8 cellular contexts compared by ENCODE assay signal in the genomic region with DNA sequence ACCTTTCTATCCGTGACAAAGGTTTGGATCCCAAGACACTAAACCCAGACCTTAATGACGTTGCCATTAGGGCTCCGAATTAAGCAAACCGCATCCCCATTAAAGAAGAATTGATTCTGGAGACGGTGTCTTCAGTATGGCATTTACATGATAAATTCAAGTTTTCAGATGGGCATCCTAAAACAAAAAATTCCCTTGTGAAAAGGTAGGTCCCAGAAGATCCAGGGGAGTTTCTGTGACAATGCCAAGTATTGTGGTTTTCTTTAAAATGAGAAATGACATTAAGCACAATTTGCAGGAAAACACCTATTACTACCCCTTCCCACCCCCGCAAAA. TPM values are rescaled to one million over a fixed set of nuclear protein-coding genes. Genes with fewer than 3 reads are reported as not detected.
A peak's percentile ranks its signal among the peaks of the same experiment; 100 is the strongest.
DNase-seq lines count a peak whose midpoint lies in the region; ATAC-seq and TF ChIP-seq lines count a peak whose summit lies in the region.

No MANE protein-coding gene starts in this region.

- H3K9me3 Mint-ChIP-seq in activated CD4-positive, alpha-beta T cell treated with anti-CD3 and anti-CD28 coated beads, Interleukin-2, amount 10 ng/mL, durations not matched to agents 24 days and 14 days: no peaks in the 10 kb centered on the region

- H3K36me3 Mint-ChIP-seq in activated CD4-positive, alpha-beta T cell treated with anti-CD3 and anti-CD28 coated beads, Interleukin-2, amount 10 ng/mL, durations not matched to agents 24 days and 14 days (ENCODE audit: low read depth): peaks cover 37% of the 10 kb centered on the region

- H3K27me3 ChIP-seq in ascending aorta (no peaks in the 10 kb centered on the region), left lung (no peaks in the 10 kb centered on the region), testis (no peaks in the 10 kb centered on the region)

- H3K36me3 ChIP-seq in ascending aorta (peaks cover 0 to 8% of the 10 kb centered on the region in 2 donors), left lung (peaks cover 0 to 13% of the 10 kb centered on the region in 2 donors), testis (ENCODE audit: low read depth, missing control alignments) (no peaks in the 10 kb centered on the region)

- ATAC-seq in left lung: no peak

- WGBS in testis, 2 donors: 11 to 14% methylated on average over 6 of the region's 6 CpGs

- H3K4me1 ChIP-seq in ascending aorta: peaks cover 5 to 31% of the 10 kb centered on the region in 2 donors
- H3K4me1 ChIP-seq in left lung: peaks cover 9 to 40% of the 10 kb centered on the region in 2 donors
- H3K4me1 ChIP-seq in testis: peaks cover 26% of the 10 kb centered on the region

- H3K27me3 Mint-ChIP-seq in activated CD4-positive, alpha-beta T cell treated with anti-CD3 and anti-CD28 coated beads, Interleukin-2, amount 10 ng/mL, durations not matched to agents 24 days and 14 days: peaks cover 17% of the 10 kb centered on the region

- peak overlapping the region; percentile 96 for H3K4me3 Mint-ChIP-seq in activated CD4-positive, alpha-beta T cell treated with anti-CD3 and anti-CD28 coated beads, Interleukin-2, amount 10 ng/mL, durations not matched to agents 24 days and 14 days

- peaks cover 36% of the 10 kb centered on the region for H3K4me1 Mint-ChIP-seq in activated CD4-positive, alpha-beta T cell treated with anti-CD3 and anti-CD28 coated beads, Interleukin-2, amount 10 ng/mL, durations not matched to agents 24 days and 14 days

- TF ChIP-seq POLR2A in testis (IDR thresholded peaks at IDR 0.05): no peak

- DNase-seq in activated CD4-positive, alpha-beta T cell treated with anti-CD3 and anti-CD28 coated beads, Interleukin-2, amount 10 ng/mL, durations not matched to agents 24 days and 14 days: no peak
- no peak for DNase-seq in activated CD4-positive, alpha-beta T cell treated with anti-CD3 and anti-CD28 coated beads for 48 hours
- DNase-seq in ascending aorta (ENCODE audit: low spot score in 2 of 2) (no peak), left lung (no peak), testis (no peak), NCI-H187 (lab: John Stamatoyannopoulos, UW) (no peak), NCI-H2029 treated with DMSO at 0.1 percent for 48 hours (lab: John Stamatoyannopoulos, UW) (no peak)
- no peak for DNase-seq in stimulated activated CD4-positive, alpha-beta T cell treated with anti-CD3 and anti-CD28 coated beads, Interleukin-4, amount 100 ng/mL, for 4 hours

- intact Hi-C loops in activated CD4-positive, alpha-beta T cell treated with anti-CD3 and anti-CD28 coated beads, Interleukin-2, amount 10 ng/mL, durations not matched to agents 24 days and 14 days (cut with micrococcal nuclease): loop anchor here (1.0 to 5.0 kb wide), 7 partner anchors 24 to 159 kb away; a partner anchor contains a TSS
- intact Hi-C loops in ascending aorta (cut with DNase I): loop anchor here (1.0 to 10.0 kb wide), 9 partner anchors 23 to 817 kb away; a partner anchor contains a TSS
- intact Hi-C loops in left lung (cut with DNase I): no loop called here
- intact Hi-C loops in testis (cut with DNase I; ENCODE audit: low total_unique reads): no loop called here

- peak overlapping the region; percentile 58 to 60 for H3K27ac ChIP-seq in ascending aorta
- peak overlapping the region in 1 of 2 donors; percentile 92 for H3K27ac ChIP-seq in left lung
- H3K27ac ChIP-seq in testis: peak overlapping the region; percentile 25 to 97

- H3K27ac Mint-ChIP-seq in activated CD4-positive, alpha-beta T cell treated with anti-CD3 and anti-CD28 coated beads, Interleukin-2, amount 10 ng/mL, durations not matched to agents 24 days and 14 days: peak overlapping the region; percentile 96

- TF ChIP-seq CTCF in ascending aorta (IDR thresholded peaks at IDR 0.05) (no peak), left lung (IDR thresholded peaks at IDR 0.05) (no peak), testis (IDR thresholded peaks at IDR 0.05) (no peak)

- peak overlapping the region; percentile 62 to 95 for H3K4me3 ChIP-seq in ascending aorta
- peak overlapping the region; percentile 79 to 91 for H3K4me3 ChIP-seq in left lung
- H3K4me3 ChIP-seq in testis: peak overlapping the region; percentile 80 to 89

- H3K9me3 ChIP-seq in ascending aorta (no peaks in the 10 kb centered on the region), left lung (no peaks in the 10 kb centered on the region), testis (no peaks in the 10 kb centered on the region)

RNA-seq across cellular contexts. Expression of a gene that starts 0.7 kb away (rescaled TPM):
- 321 and 335 TPM in 2 replicates for total RNA-seq in activated CD4-positive, alpha-beta T cell treated with anti-CD3 and anti-CD28 coated beads, Interleukin-2, amount 10 ng/mL, durations not matched to agents 24 days and 14 days
- total RNA-seq in ascending aorta (172 TPM), left lung (100 to 1,000 TPM; 229 to 257 TPM), testis (100 to 1,000 TPM; 260 to 261 TPM)
- polyA plus RNA-seq in testis (ENCODE audit: insufficient read depth, low read depth, low replicate concordance): 374 TPM

Comparison
In these comparisons a context has a peak if more than half of its experiments do, and no peak if none do; other contexts are left out.
1. intact Hi-C loops: an anchor here in activated CD4-positive, alpha-beta T cell treated with anti-CD3 and anti-CD28 coated beads, Interleukin-2, amount 10 ng/mL, durations not matched to agents 24 days and 14 days (1.0 to 5.0 kb wide) and ascending aorta (1.0 to 10.0 kb wide); none called in left lung and testis.